In genomic region chr7:120993575-120994191, GRCh38 we compare ENCODE assay signal across 18 cellular contexts. TPM values are rescaled to one million over a fixed set of nuclear protein-coding genes. Genes with fewer than 3 reads are reported as not detected.
DNase-seq lines count a peak whose midpoint lies in the region; ATAC-seq, FAIRE-seq and TF ChIP-seq lines count a peak whose summit lies in the region.
"Had no signal": no experiment of that assay in that cellular context is flagged by ENCODE, and none has a peak within 500 bp of the region (broad histone marks: within the 10 kb centered on the region; RNA-seq: fewer than 3 reads in every experiment).

No MANE protein-coding gene starts in this region.

- no peaks in the 10 kb centered on the region for H3K27me3 ChIP-seq in sigmoid colon
- H3K27me3 ChIP-seq: colonic mucosa had no signal

- no peak for TF ChIP-seq POLR2A in sigmoid colon (IDR thresholded peaks at IDR 0.05)

- peak overlapping the region in 3 of 4 donors; percentile 86 to 95 (median 89) for H3K27ac ChIP-seq in sigmoid colon
- H3K27ac ChIP-seq: colonic mucosa, lower lobe of right lung, neutrophil had no signal

- H3K27ac Mint-ChIP-seq in glutamatergic neuron (ENCODE audit: unreplicated experiment), result no peak overlapping the region
- no peak overlapping the region for H3K27ac Mint-ChIP-seq in T-helper 17 cell
- H3K27ac Mint-ChIP-seq: stimulated activated naive CD8-positive, alpha-beta T cell treated with anti-CD3 and anti-CD28 coated beads, Interleukin-15, amount 100 ng/mL, for 72 hours had no signal

- H3K4me3 Mint-ChIP-seq in glutamatergic neuron (ENCODE audit: unreplicated experiment) (no peak overlapping the region), T-helper 17 cell (no peak overlapping the region)
- H3K4me3 Mint-ChIP-seq: stimulated activated naive CD8-positive, alpha-beta T cell treated with anti-CD3 and anti-CD28 coated beads, Interleukin-15, amount 100 ng/mL, for 72 hours had no signal

- intact Hi-C loops in sigmoid colon (cut with DNase I), result no loop called here

- no peak for ATAC-seq in T-helper 17 cell
- ATAC-seq: lower lobe of right lung; stimulated activated naive CD8-positive, alpha-beta T cell treated with anti-CD3 and anti-CD28 coated beads, Interleukin-15, amount 100 ng/mL, for 72 hours had no signal

- peaks cover under 1% of the 10 kb centered on the region for H3K27me3 Mint-ChIP-seq in glutamatergic neuron (ENCODE audit: unreplicated experiment)
- H3K27me3 Mint-ChIP-seq in T-helper 17 cell, result peaks cover 44% of the 10 kb centered on the region

- DNase-seq in CD1c-positive myeloid dendritic cell (ENCODE audit: extremely low spot score), result peak; percentile 15
- peak; percentile 33 for DNase-seq in RCC 7860 (ENCODE audit: low spot score)
- DNase-seq in fibroblast of gingiva (ENCODE audit: low read depth), result peak; percentile 16
- no peak for DNase-seq in sigmoid colon
- no peak for DNase-seq in NCI-H146 (lab: John Stamatoyannopoulos, UW)
- no peak for DNase-seq in glutamatergic neuron
- no peak for DNase-seq in T-helper 17 cell
- DNase-seq in NK-92 (lab: John Stamatoyannopoulos, UW; ENCODE audit: unreplicated experiment), result no peak
- DNase-seq: BE2C; colonic mucosa; DMS 273 treated with DMSO at 0.1 percent for 48 hours; Karpas-422; lower lobe of right lung; NCI-H2029; stimulated activated naive CD8-positive, alpha-beta T cell treated with anti-CD3 and anti-CD28 coated beads, Interleukin-15, amount 100 ng/mL, for 72 hours; T1000 had no signal

- H3K36me3 Mint-ChIP-seq in glutamatergic neuron (ENCODE audit: unreplicated experiment), result no peaks in the 10 kb centered on the region
- H3K36me3 Mint-ChIP-seq in T-helper 17 cell (ENCODE audit: low read depth), result no peaks in the 10 kb centered on the region

- no peak for TF ChIP-seq CTCF in sigmoid colon (IDR thresholded peaks at IDR 0.05)
- no peak for TF ChIP-seq CTCF in glutamatergic neuron (IDR thresholded peaks at IDR 0.05; ENCODE audit: partially characterized antibody, unreplicated experiment)

- H3K36me3 ChIP-seq in sigmoid colon, result no peaks in the 10 kb centered on the region
- H3K36me3 ChIP-seq: BE2C, colonic mucosa, HAP-1, lower lobe of right lung, neutrophil had no signal

- H3K4me1 Mint-ChIP-seq in glutamatergic neuron (ENCODE audit: low read depth, unreplicated experiment), result peaks cover 2% of the 10 kb centered on the region
- H3K4me1 Mint-ChIP-seq in T-helper 17 cell, result peaks cover 23% of the 10 kb centered on the region

- no peak for TF ChIP-seq EP300 in sigmoid colon (IDR thresholded peaks at IDR 0.05)

- peak; percentile 36 for FAIRE-seq in RCC 7860 (lab: Jason Lieb, UNC)

- no peak overlapping the region for H3K4me3 ChIP-seq in sigmoid colon
- H3K4me3 ChIP-seq: colonic mucosa, HAP-1, lower lobe of right lung had no signal

- H3K9me3 ChIP-seq in sigmoid colon, result no peaks in the 10 kb centered on the region
- H3K9me3 ChIP-seq in T-helper 17 cell (ENCODE audit: control insufficient read depth, low read length, poor library complexity, severe bottlenecking), result no peaks in the 10 kb centered on the region
- H3K9me3 ChIP-seq: BE2C, colonic mucosa, HAP-1, lower lobe of right lung, neutrophil had no signal

- peaks cover 0 to 68% (median 42%) of the 10 kb centered on the region in 4 donors for H3K4me1 ChIP-seq in sigmoid colon
- H3K4me1 ChIP-seq: BE2C, colonic mucosa had no signal

- H3K9me3 Mint-ChIP-seq in glutamatergic neuron (ENCODE audit: unreplicated experiment), result no peaks in the 10 kb centered on the region
- H3K9me3 Mint-ChIP-seq: stimulated activated naive CD8-positive, alpha-beta T cell treated with anti-CD3 and anti-CD28 coated beads, Interleukin-15, amount 100 ng/mL, for 72 hours had no signal

- 79 to 82% methylated on average over 5 of the region's 5 CpGs for WGBS in sigmoid colon, 2 donors

RNA-seq across cellular contexts. Expression of gene CPED1, which starts 5.2 kb away (rescaled TPM):
- total RNA-seq in sigmoid colon (100 to 1,000 TPM in 1 of 4 donors, 10 to 100 TPM in 3; 79.6 to 120 (median 89.3) TPM), glutamatergic neuron (ENCODE audit: unreplicated experiment) (not detected), T-helper 17 cell (under 1 TPM; 0.40 to 0.99 TPM)
- polyA plus RNA-seq in sigmoid colon, result 1 to 10 TPM; 1.2 to 2.2 (median 1.8) TPM

RNA-seq across cellular contexts. Expression of gene ING3, which starts 43.1 kb away (rescaled TPM):
- total RNA-seq in sigmoid colon (10 to 100 TPM; 16.6 to 33.1 (median 25.4) TPM), glutamatergic neuron (ENCODE audit: unreplicated experiment) (14.9 TPM), T-helper 17 cell (10 to 100 TPM; 32.8 to 41.2 TPM)
- 10 to 100 TPM in 2 of 3 donors, 1 to 10 TPM in 1; 9.6 to 11.8 (median 10.9) TPM for polyA plus RNA-seq in sigmoid colon

Comparison
In these comparisons a context has a peak if more than half of its experiments do, and no peak if none do; other contexts are left out.
1. DNase-seq: peak in CD1c-positive myeloid dendritic cell (single experiment), RCC 7860 (single experiment) and fibroblast of gingiva (single experiment); none in sigmoid colon (single experiment), NCI-H146 (single experiment), glutamatergic neuron (single experiment), T-helper 17 cell (0 of 3) and NK-92 (single experiment).
2. RNA of gene CPED1, which starts 5.2 kb away (total RNA-seq): 79.6 to 120 TPM in sigmoid colon; 0.40 to 0.99 TPM in T-helper 17 cell and not detected in glutamatergic neuron (single experiment); every median in the first group is over 10 times any median in the second.